ENCODE assay signal across 8 cellular contexts in genomic region chrX:118528089-118528753, GRCh38. TPM values are rescaled to one million over a fixed set of nuclear protein-coding genes. Genes with fewer than 3 reads are reported as not detected.
A peak's percentile ranks its signal among the peaks of the same experiment; 100 is the strongest.
DNase-seq lines count a peak whose midpoint lies in the region; ATAC-seq lines count a peak whose summit lies in the region.

No MANE protein-coding gene starts in this region.

- H3K9me3 ChIP-seq in T-helper 17 cell (ENCODE audit: control insufficient read depth, low read length, poor library complexity, severe bottlenecking) = no peaks in the 10 kb centered on the region

- H3K4me1 Mint-ChIP-seq in T-helper 17 cell = peaks cover 49% of the 10 kb centered on the region
- H3K4me1 Mint-ChIP-seq in stimulated activated memory B cell treated with anti-CD40 and anti-IgM and Interleukin-4, amounts not matched to agents 10 μg/mL and 1 μg/mL and 100 μg/mL, for 72 hours = peaks cover 72% of the 10 kb centered on the region

- no peaks in the 10 kb centered on the region for H3K27me3 Mint-ChIP-seq in T-helper 17 cell
- no peaks in the 10 kb centered on the region for H3K27me3 Mint-ChIP-seq in stimulated activated memory B cell treated with anti-CD40 and anti-IgM and Interleukin-4, amounts not matched to agents 10 μg/mL and 1 μg/mL and 100 μg/mL, for 72 hours

- DNase-seq in T-helper 17 cell (peak; percentile 19 to 40 (median 20)), islet precursor cell (no peak), dedifferentiated amniotic fluid mesenchymal stem cell (ENCODE audit: extremely low spot score) (no peak), NCI-H2227 (lab: John Stamatoyannopoulos, UW; ENCODE audit: unreplicated experiment) (no peak)
- DNase-seq in activated naive CD4-positive, alpha-beta T cell treated with anti-CD3 and anti-CD28 coated beads, Interleukin-2, amount 50 U/mL, for 72 hours (ENCODE audit: low spot score in 2 of 2) = peak; percentile 29 to 67

- peak overlapping the region; percentile 100 for H3K27ac Mint-ChIP-seq in T-helper 17 cell
- peak overlapping the region; percentile 97 to 98 for H3K27ac Mint-ChIP-seq in activated naive CD4-positive, alpha-beta T cell treated with anti-CD3 and anti-CD28 coated beads, Interleukin-2, amount 50 U/mL, for 72 hours
- H3K27ac Mint-ChIP-seq in stimulated activated memory B cell treated with anti-CD40 and anti-IgM and Interleukin-4, amounts not matched to agents 10 μg/mL and 1 μg/mL and 100 μg/mL, for 72 hours = peak overlapping the region; percentile 95

- ATAC-seq in GM18502 (IDR thresholded peaks at IDR 0.05; ENCODE audit: poor library complexity, unreplicated experiment) = peak; percentile 77
- ATAC-seq in HG02840 (IDR thresholded peaks at IDR 0.05; ENCODE audit: low FRiP score, unreplicated experiment) = peak; percentile 59
- ATAC-seq in T-helper 17 cell = peak; percentile 73
- peak; percentile 67 to 75 for ATAC-seq in activated naive CD4-positive, alpha-beta T cell treated with anti-CD3 and anti-CD28 coated beads, Interleukin-2, amount 50 U/mL, for 72 hours
- peak; percentile 86 for ATAC-seq in stimulated activated memory B cell treated with anti-CD40 and anti-IgM and Interleukin-4, amounts not matched to agents 10 μg/mL and 1 μg/mL and 100 μg/mL, for 72 hours

- peaks cover 6% of the 10 kb centered on the region in 2 donors for H3K9me3 Mint-ChIP-seq in activated naive CD4-positive, alpha-beta T cell treated with anti-CD3 and anti-CD28 coated beads, Interleukin-2, amount 50 U/mL, for 72 hours
- peaks cover 2% of the 10 kb centered on the region for H3K9me3 Mint-ChIP-seq in stimulated activated memory B cell treated with anti-CD40 and anti-IgM and Interleukin-4, amounts not matched to agents 10 μg/mL and 1 μg/mL and 100 μg/mL, for 72 hours

- H3K4me3 Mint-ChIP-seq in T-helper 17 cell = peak overlapping the region; percentile 96
- H3K4me3 Mint-ChIP-seq in stimulated activated memory B cell treated with anti-CD40 and anti-IgM and Interleukin-4, amounts not matched to agents 10 μg/mL and 1 μg/mL and 100 μg/mL, for 72 hours = peak overlapping the region; percentile 94

- H3K36me3 Mint-ChIP-seq in T-helper 17 cell (ENCODE audit: low read depth) = peaks cover 5% of the 10 kb centered on the region
- peaks cover 6 to 20% of the 10 kb centered on the region in 2 donors for H3K36me3 Mint-ChIP-seq in activated naive CD4-positive, alpha-beta T cell treated with anti-CD3 and anti-CD28 coated beads, Interleukin-2, amount 50 U/mL, for 72 hours
- peaks cover 14% of the 10 kb centered on the region for H3K36me3 Mint-ChIP-seq in stimulated activated memory B cell treated with anti-CD40 and anti-IgM and Interleukin-4, amounts not matched to agents 10 μg/mL and 1 μg/mL and 100 μg/mL, for 72 hours

RNA-seq across cellular contexts. Expression of gene DOCK11, which starts 32.6 kb away (rescaled TPM):
- 10 to 100 TPM; 86.3 to 92.6 TPM for total RNA-seq in T-helper 17 cell
- total RNA-seq in activated naive CD4-positive, alpha-beta T cell treated with anti-CD3 and anti-CD28 coated beads, Interleukin-2, amount 50 U/mL, for 72 hours = 10 to 100 TPM; 41.6 to 44.9 TPM

Comparison
In these comparisons a context has a peak if more than half of its experiments do, and no peak if none do; other contexts are left out.
1. DNase-seq: peak in T-helper 17 cell (3 of 3) and activated naive CD4-positive, alpha-beta T cell treated with anti-CD3 and anti-CD28 coated beads, Interleukin-2, amount 50 U/mL, for 72 hours (2 of 2); none in islet precursor cell (single experiment), dedifferentiated amniotic fluid mesenchymal stem cell (single experiment) and NCI-H2227 (single experiment).
2. Peak in every context shown above with its lines, with median percentiles within 50 percentile points of each other: ATAC-seq and H3K27ac Mint-ChIP-seq.